ENCODE assay signal across 8 cellular contexts in the genomic region with DNA sequence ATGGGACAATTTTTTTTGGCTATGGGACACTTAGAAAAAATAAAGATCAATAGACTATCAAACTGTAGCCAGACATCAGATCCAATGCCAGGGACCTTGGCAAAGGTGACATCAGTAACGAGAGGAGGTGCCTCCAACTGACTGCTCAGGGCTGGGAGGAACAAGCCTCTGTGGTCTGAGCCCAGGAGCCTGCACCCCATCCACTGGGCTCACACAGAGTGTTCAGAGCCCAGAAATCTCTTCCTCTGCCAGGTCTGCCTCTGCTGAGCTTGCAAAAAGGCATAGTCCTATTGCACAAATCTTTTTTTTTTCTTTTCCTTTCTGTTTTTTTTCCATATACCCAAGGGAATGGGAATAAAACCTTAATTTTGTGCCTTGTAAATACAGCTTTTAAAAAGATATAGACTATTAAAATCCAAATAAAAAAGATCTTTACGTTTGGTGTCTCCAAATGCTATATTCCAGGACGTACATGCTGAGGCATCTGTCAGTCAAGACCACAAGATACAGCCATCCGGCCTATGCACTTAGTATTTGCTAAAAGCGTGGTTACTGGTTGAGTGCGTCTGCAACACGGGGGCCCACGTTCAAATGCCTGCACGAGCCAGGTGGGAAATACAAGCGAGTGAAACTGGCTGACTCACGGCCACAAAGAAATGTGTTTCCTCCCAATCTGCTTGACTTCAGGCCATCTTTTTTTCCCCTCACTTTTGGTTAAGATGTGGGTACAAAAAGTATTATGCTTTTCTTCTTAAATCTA. TPM values are rescaled to one million over a fixed set of nuclear protein-coding genes. Genes with fewer than 3 reads are reported as not detected.
DNase-seq lines count a peak whose midpoint lies in the region; ATAC-seq lines count a peak whose summit lies in the region.

No MANE protein-coding gene starts in this region.

- peak; percentile 24 for DNase-seq in SKM-1 treated with dmso at 0.1 percent for 144 hours (lab: John Stamatoyannopoulos, UW; ENCODE audit: unreplicated experiment)
- DNase-seq in activated naive CD4-positive, alpha-beta T cell treated with Interleukin-2 at 50 U/mL for 16 hours = peak; percentile 85
- peak; percentile 76 for DNase-seq in stimulated activated CD4-positive, alpha-beta T cell treated with anti-CD3 and anti-CD28 coated beads, Interleukin-4, amount 100 ng/mL, for 1 hour
- no peak for DNase-seq in G401 (ENCODE audit: low spot score)
- no peak for DNase-seq in NCI-H1930 (lab: John Stamatoyannopoulos, UW)
- DNase-seq in NCI-H1105 (lab: John Stamatoyannopoulos, UW) = no peak

- peak; percentile 94 for ATAC-seq in GM18873 (IDR thresholded peaks at IDR 0.05; ENCODE audit: low FRiP score, unreplicated experiment)
- ATAC-seq in HG03064 (IDR thresholded peaks at IDR 0.05; ENCODE audit: low read depth, unreplicated experiment) = peak; percentile 97

- in situ Hi-C loops in G401 (cut with HindIII; ENCODE audit: low sequenced_read_pairs) = no loop called here

RNA-seq across cellular contexts. Expression of a gene that starts 7.8 kb away (rescaled TPM):
- total RNA-seq in G401 (2014; rRNA removed; shearing (Covaris generic)) = not detected in 2 replicates

Comparison
In these comparisons a context has a peak if more than half of its experiments do, and no peak if none do; other contexts are left out.
1. DNase-seq: peak in SKM-1 treated with dmso at 0.1 percent for 144 hours (single experiment), activated naive CD4-positive, alpha-beta T cell treated with Interleukin-2 at 50 U/mL for 16 hours (single experiment) and stimulated activated CD4-positive, alpha-beta T cell treated with anti-CD3 and anti-CD28 coated beads, Interleukin-4, amount 100 ng/mL, for 1 hour (single experiment); none in G401 (single experiment), NCI-H1930 (0 of 2) and NCI-H1105 (single experiment).